In genomic region chr7:158868754-158869410, GRCh38 we compare ENCODE assay signal across 18 cellular contexts. TPM values are rescaled to one million over a fixed set of nuclear protein-coding genes. Genes with fewer than 3 reads are reported as not detected.
DNase-seq lines count a peak whose midpoint lies in the region; ATAC-seq and TF ChIP-seq lines count a peak whose summit lies in the region.
"Had no signal": no experiment of that assay in that cellular context is flagged by ENCODE, and none has a peak within 500 bp of the region (broad histone marks: within the 10 kb centered on the region; RNA-seq: fewer than 3 reads in every experiment).

No MANE protein-coding gene starts in this region.

- no peak overlapping the region for H3K27ac Mint-ChIP-seq in activated CD8-positive, alpha-beta T cell treated with anti-CD3 and anti-CD28 coated beads, Interleukin-2, amount 10 ng/mL, durations not matched to agents 7 days and 5 days
- H3K27ac Mint-ChIP-seq in activated CD8-positive, alpha-beta T cell treated with anti-CD3 and anti-CD28 coated beads for 36 hours: no peak overlapping the region
- no peak overlapping the region for H3K27ac Mint-ChIP-seq in T-helper 17 cell
- H3K27ac Mint-ChIP-seq: activated B cell treated with CpG ODN at 0.5 μM for 24 hours; T-helper 1 cell treated with Interleukin-12 subunit alpha and Interleukin-12 subunit beta and Interleukin-4 antibody, amounts not matched to agents 30 μg/mL and 1 μg/mL, for 36 hours had no signal

- CTCF ChIA-PET in activated CD8-positive, alpha-beta T cell treated with anti-CD3 and anti-CD28 coated beads, Interleukin-2, amount 10 ng/mL, durations not matched to agents 7 days and 5 days (lab: Charles Lee): interaction anchor here (1.1 kb wide), 1 partner anchor 27 kb away, joined by 4 read pairs; no protein-coding TSS in a partner anchor
- CTCF ChIA-PET in activated CD8-positive, alpha-beta T cell treated with anti-CD3 and anti-CD28 coated beads for 36 hours (lab: Charles Lee): interaction anchor here (1.9 kb wide), 1 partner anchor 108 kb away, joined by 4 read pairs; no protein-coding TSS in a partner anchor

- H3K4me1 Mint-ChIP-seq in activated CD8-positive, alpha-beta T cell treated with anti-CD3 and anti-CD28 coated beads, Interleukin-2, amount 10 ng/mL, durations not matched to agents 7 days and 5 days (ENCODE audit: low read depth): peaks cover 44% of the 10 kb centered on the region
- H3K4me1 Mint-ChIP-seq in activated CD8-positive, alpha-beta T cell treated with anti-CD3 and anti-CD28 coated beads for 36 hours (ENCODE audit: low read depth): peaks cover 35% of the 10 kb centered on the region
- H3K4me1 Mint-ChIP-seq in T-helper 17 cell: peaks cover 13% of the 10 kb centered on the region

- no peak for DNase-seq in activated CD8-positive, alpha-beta T cell treated with anti-CD3 and anti-CD28 coated beads, Interleukin-2, amount 10 ng/mL, durations not matched to agents 7 days and 5 days
- no peak for DNase-seq in activated CD8-positive, alpha-beta T cell treated with anti-CD3 and anti-CD28 coated beads for 36 hours
- DNase-seq in NCI-H1694 (lab: John Stamatoyannopoulos, UW) (peak; percentile 70), psoas muscle (no peak), T-helper 17 cell (no peak), NCI-H2227 treated with DMSO at 0.1 percent for 48 hours (lab: John Stamatoyannopoulos, UW) (no peak)
- DNase-seq in effector CD4-positive, alpha-beta T cell: no peak
- DNase-seq: activated B cell treated with CpG ODN at 0.5 μM for 24 hours; DMS153; mammary epithelial cell; naive thymus-derived CD4-positive, alpha-beta T cell; NCI-H1930; NCI-H510A; posterior cingulate gyrus; SHP77 treated with DMSO at 0.1 percent for 48 hours; thyroid gland had no signal

- no peaks in the 10 kb centered on the region for H3K9me3 ChIP-seq in psoas muscle
- no peaks in the 10 kb centered on the region for H3K9me3 ChIP-seq in T-helper 17 cell (ENCODE audit: control insufficient read depth, low read length, poor library complexity, severe bottlenecking)
- H3K9me3 ChIP-seq: thyroid gland had no signal

- peaks cover 23% of the 10 kb centered on the region for H3K36me3 Mint-ChIP-seq in activated CD8-positive, alpha-beta T cell treated with anti-CD3 and anti-CD28 coated beads, Interleukin-2, amount 10 ng/mL, durations not matched to agents 7 days and 5 days (ENCODE audit: low read depth)
- H3K36me3 Mint-ChIP-seq in activated CD8-positive, alpha-beta T cell treated with anti-CD3 and anti-CD28 coated beads for 36 hours (ENCODE audit: low read depth): peaks cover 15% of the 10 kb centered on the region
- peaks cover 8% of the 10 kb centered on the region for H3K36me3 Mint-ChIP-seq in T-helper 17 cell (ENCODE audit: low read depth)

- H3K27ac ChIP-seq in cingulate gyrus (ENCODE audit: low read depth, low read length) (peak overlapping the region; percentile 44), psoas muscle (peak overlapping the region; percentile 53)
- H3K27ac ChIP-seq: thyroid gland had no signal

- H3K27me3 Mint-ChIP-seq in activated CD8-positive, alpha-beta T cell treated with anti-CD3 and anti-CD28 coated beads, Interleukin-2, amount 10 ng/mL, durations not matched to agents 7 days and 5 days (ENCODE audit: low read depth): no peaks in the 10 kb centered on the region
- no peaks in the 10 kb centered on the region for H3K27me3 Mint-ChIP-seq in activated CD8-positive, alpha-beta T cell treated with anti-CD3 and anti-CD28 coated beads for 36 hours
- H3K27me3 Mint-ChIP-seq in T-helper 17 cell: no peaks in the 10 kb centered on the region
- H3K27me3 Mint-ChIP-seq: activated B cell treated with CpG ODN at 0.5 μM for 24 hours; naive thymus-derived CD4-positive, alpha-beta T cell had no signal

- peaks cover 12% of the 10 kb centered on the region for H3K4me1 ChIP-seq in psoas muscle

- ATAC-seq in activated CD8-positive, alpha-beta T cell treated with anti-CD3 and anti-CD28 coated beads, Interleukin-2, amount 10 ng/mL, durations not matched to agents 7 days and 5 days: peak; percentile 11
- no peak for ATAC-seq in activated CD8-positive, alpha-beta T cell treated with anti-CD3 and anti-CD28 coated beads for 36 hours
- ATAC-seq in psoas muscle: no peak
- ATAC-seq in T-helper 17 cell: no peak
- ATAC-seq: naive thymus-derived CD4-positive, alpha-beta T cell had no signal

- intact Hi-C loops in activated CD8-positive, alpha-beta T cell treated with anti-CD3 and anti-CD28 coated beads for 36 hours (cut with micrococcal nuclease): loop anchor here (10.0 kb wide), 1 partner anchor 164 kb away; the partner anchor contains the start of gene NCAPG2
- intact Hi-C loops in psoas muscle (cut with DNase I): loop anchor here in 1 of 2 donors (10.0 kb wide), 1 partner anchor 84 kb away; no protein-coding TSS in a partner anchor

- H3K36me3 ChIP-seq in psoas muscle (ENCODE audit: insufficient read depth in 1 of 2, low read depth in 1 of 2): peaks cover 0 to 43% of the 10 kb centered on the region in 2 donors

- WGBS in psoas muscle, 3 donors: 55 to 75% (median 62%) methylated on average over 8 of the region's 8 CpGs

- no peak overlapping the region for H3K4me3 ChIP-seq in psoas muscle
- H3K4me3 ChIP-seq: thyroid gland had no signal

- H3K9me3 Mint-ChIP-seq in activated CD8-positive, alpha-beta T cell treated with anti-CD3 and anti-CD28 coated beads, Interleukin-2, amount 10 ng/mL, durations not matched to agents 7 days and 5 days (ENCODE audit: insufficient read depth): no peaks in the 10 kb centered on the region
- no peaks in the 10 kb centered on the region for H3K9me3 Mint-ChIP-seq in activated CD8-positive, alpha-beta T cell treated with anti-CD3 and anti-CD28 coated beads for 36 hours
- H3K9me3 Mint-ChIP-seq: activated B cell treated with CpG ODN at 0.5 μM for 24 hours; naive thymus-derived CD4-positive, alpha-beta T cell; T-helper 1 cell treated with Interleukin-12 subunit alpha and Interleukin-12 subunit beta and Interleukin-4 antibody, amounts not matched to agents 30 μg/mL and 1 μg/mL, for 36 hours had no signal

- TF ChIP-seq CTCF in activated CD8-positive, alpha-beta T cell treated with anti-CD3 and anti-CD28 coated beads for 36 hours (IDR thresholded peaks at IDR 0.05): no peak
- TF ChIP-seq CTCF in psoas muscle (IDR thresholded peaks at IDR 0.05): no peak

- no peaks in the 10 kb centered on the region for H3K27me3 ChIP-seq in psoas muscle (ENCODE audit: insufficient read depth in 3 of 3, low read length in 2 of 3)
- H3K27me3 ChIP-seq: thyroid gland had no signal

- H3K4me3 Mint-ChIP-seq in activated CD8-positive, alpha-beta T cell treated with anti-CD3 and anti-CD28 coated beads, Interleukin-2, amount 10 ng/mL, durations not matched to agents 7 days and 5 days: no peak overlapping the region
- no peak overlapping the region for H3K4me3 Mint-ChIP-seq in activated CD8-positive, alpha-beta T cell treated with anti-CD3 and anti-CD28 coated beads for 36 hours
- no peak overlapping the region for H3K4me3 Mint-ChIP-seq in T-helper 17 cell
- H3K4me3 Mint-ChIP-seq: activated B cell treated with CpG ODN at 0.5 μM for 24 hours; naive thymus-derived CD4-positive, alpha-beta T cell; T-helper 1 cell treated with Interleukin-12 subunit alpha and Interleukin-12 subunit beta and Interleukin-4 antibody, amounts not matched to agents 30 μg/mL and 1 μg/mL, for 36 hours had no signal

- POLR2A ChIA-PET in activated CD8-positive, alpha-beta T cell treated with anti-CD3 and anti-CD28 coated beads, Interleukin-2, amount 10 ng/mL, durations not matched to agents 7 days and 5 days (lab: Charles Lee): interaction anchor here (0.5 to 0.6 kb wide), 2 partner anchors 15 to 201 kb away, joined by 3 read pairs; no protein-coding TSS in a partner anchor
- POLR2A ChIA-PET in activated CD8-positive, alpha-beta T cell treated with anti-CD3 and anti-CD28 coated beads for 36 hours (lab: Charles Lee): no interaction called here

RNA-seq across cellular contexts. Expression of gene DYNC2I1, which starts 12.5 kb away (rescaled TPM):
- total RNA-seq in activated CD8-positive, alpha-beta T cell treated with anti-CD3 and anti-CD28 coated beads, Interleukin-2, amount 10 ng/mL, durations not matched to agents 7 days and 5 days: 10 to 100 TPM; 17.4 to 18.9 TPM
- total RNA-seq in activated CD8-positive, alpha-beta T cell treated with anti-CD3 and anti-CD28 coated beads for 36 hours: 10 to 100 TPM; 14.8 to 17.0 TPM
- total RNA-seq in psoas muscle (10 to 100 TPM; 11.1 to 23.6 (median 18.2) TPM), T-helper 17 cell (10 to 100 TPM; 12.4 to 15.0 TPM)
- 10 to 100 TPM in 2 of 3 donors, 1 to 10 TPM in 1; 9.7 to 18.1 (median 10.0) TPM for polyA plus RNA-seq in psoas muscle

RNA-seq across cellular contexts. Expression of gene ESYT2, which starts 39.6 kb away (rescaled TPM):
- 10 to 100 TPM; 85.0 to 85.9 TPM for total RNA-seq in activated CD8-positive, alpha-beta T cell treated with anti-CD3 and anti-CD28 coated beads, Interleukin-2, amount 10 ng/mL, durations not matched to agents 7 days and 5 days
- total RNA-seq in activated CD8-positive, alpha-beta T cell treated with anti-CD3 and anti-CD28 coated beads for 36 hours: 10 to 100 TPM; 55.5 to 56.6 TPM
- total RNA-seq in psoas muscle: 10 to 100 TPM; 35.9 to 63.4 (median 54.1) TPM
- polyA plus RNA-seq in psoas muscle: 10 to 100 TPM; 27.5 to 44.0 (median 28.5) TPM
- total RNA-seq in T-helper 17 cell: 100 to 1,000 TPM; 104 to 113 TPM
